In the genomic region with DNA sequence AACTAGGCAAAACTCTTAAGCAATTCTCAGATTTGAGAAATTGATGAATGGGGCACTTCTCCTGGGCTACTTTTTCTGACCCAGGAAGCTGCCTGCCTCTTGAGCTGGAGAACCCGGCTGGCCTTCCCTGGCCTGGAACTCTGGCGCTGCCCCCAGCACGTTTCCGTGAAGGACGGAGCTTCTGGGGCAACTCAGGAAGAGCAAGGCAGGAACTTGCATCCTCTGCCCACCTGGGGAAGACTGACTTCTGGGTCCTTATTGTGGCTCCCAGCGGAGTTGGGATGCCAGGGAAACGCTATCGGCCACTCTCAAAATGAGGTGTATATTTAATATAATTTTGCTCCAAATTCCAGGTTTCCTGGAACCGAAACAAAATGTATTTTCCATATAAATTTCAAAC, we compare ENCODE assay signal across 7 cellular contexts. TPM values are rescaled to one million over a fixed set of nuclear protein-coding genes. Genes with fewer than 3 reads are reported as not detected.
DNase-seq lines count a peak whose midpoint lies in the region; ATAC-seq, FAIRE-seq and TF ChIP-seq lines count a peak whose summit lies in the region.
"Not testable (repeated sequence)": the region's sequence is repeated elsewhere in the genome, so short reads cannot be mapped to it uniquely, and the experiment has no call there.

No MANE protein-coding gene starts in this region.

- in situ Hi-C loops in Panc1 (cut with HindIII; ENCODE audit: low pct_unique_long_range_greater_than_20kb, low sequenced_read_pairs); K562 (cut with MboI): not testable (repeated sequence)

- not testable (repeated sequence) for H2BK15ac ChIP-seq in mesendoderm (replicated peaks; ENCODE audit: low read depth)

- intact Hi-C loops in Panc1 (cut with micrococcal nuclease; ENCODE audit: unreplicated experiment); K562 (cut with micrococcal nuclease); left lung (cut with DNase I): not testable (repeated sequence)

- H3K4me1 Mint-ChIP-seq in GM23338, endodermal cell: not testable (repeated sequence)

- H3K79me1 ChIP-seq in mesendoderm (ENCODE audit: low read length) = not testable (repeated sequence)

- CTCF ChIA-PET in Panc1 (lab: Charles Lee); K562 (lab: Yijun Ruan, JAX; ENCODE audit: low intra/inter-chr PET ratio): not testable (repeated sequence)

- H3F3A ChIP-seq in GM23338 (replicated peaks; ENCODE audit: low read depth) = not testable (repeated sequence)

- H3K56ac ChIP-seq in mesendoderm (ENCODE audit: low read length) = not testable (repeated sequence)

- H3K4ac ChIP-seq in mesendoderm (ENCODE audit: low read depth, low read length) = not testable (repeated sequence)

- not testable (repeated sequence) for H3K4me3 ChIP-seq in GM23338; Panc1 (ENCODE audit: low read depth in 2 of 2, low read length in 2 of 2); K562; endodermal cell (ENCODE audit: low read length); left lung; mesendoderm (ENCODE audit: low read length)

- TF ChIP-seq RAD21 in K562 (CRISPR knock-in tag; conservative IDR thresholded peaks at IDR 0.05 in 1 of 2, IDR thresholded peaks at IDR 0.05 in 1 of 2) = not testable (repeated sequence)

- not testable (repeated sequence) for H4K8ac ChIP-seq in mesendoderm (ENCODE audit: low read depth, low read length)

- H3K9ac ChIP-seq in K562 (ENCODE audit: insufficient read depth in 1 of 2, low read depth in 2 of 2, low read length in 2 of 2); endodermal cell (ENCODE audit: extremely low read depth, low read length, poor library complexity, severe bottlenecking); mesendoderm (ENCODE audit: low read length): not testable (repeated sequence)

- H3K4me3 Mint-ChIP-seq in GM23338, endodermal cell: not testable (repeated sequence)

- not testable (repeated sequence) for H3K4me1 ChIP-seq in GM23338 (ENCODE audit: insufficient read depth); Panc1 (ENCODE audit: control insufficient read depth, insufficient read depth, low read length); K562 (replicated peaks in 1 of 2; ENCODE audit: control insufficient read depth in 2 of 2, insufficient read depth in 2 of 2, low read length in 2 of 2); endodermal cell (ENCODE audit: control insufficient read depth, insufficient read depth, low read length); left lung; mesendoderm (ENCODE audit: control insufficient read depth, low read depth, low read length)

- not testable (repeated sequence) for TF ChIP-seq CTCF in GM23338 (conservative IDR thresholded peaks at IDR 0.05; ENCODE audit: low read depth in 2 of 2); Panc1 (IDR thresholded peaks at IDR 0.05); K562 (IDR thresholded peaks at IDR 0.05 in 2 of 3, conservative IDR thresholded peaks at IDR 0.05 in 1 of 3; ENCODE audit: insufficient read depth in 2 of 3, low read depth in 1 of 3, low read length in 3 of 3); left lung (IDR thresholded peaks at IDR 0.05)
- peak; percentile 15 for TF ChIP-seq CTCF in endodermal cell (conservative IDR thresholded peaks at IDR 0.05)

- not testable (repeated sequence) for H2AK5ac ChIP-seq in mesendoderm (ENCODE audit: low read length)

- not testable (repeated sequence) for H3K9me2 ChIP-seq in GM23338 (ENCODE audit: insufficient read depth)

- H3K27ac ChIP-seq in GM23338 (ENCODE audit: low read depth); Panc1 (ENCODE audit: low read length); K562 (ENCODE audit: extremely low read depth, low read depth, low read length); endodermal cell (ENCODE audit: low read depth, low read length); left lung; mesendoderm (ENCODE audit: low read depth, low read length): not testable (repeated sequence)

- not testable (repeated sequence) for TF ChIP-seq POLR2A in K562 (conservative IDR thresholded peaks at IDR 0.05)

- TF ChIP-seq EP300 in K562 (IDR thresholded peaks at IDR 0.05; ENCODE audit: low read length) = not testable (repeated sequence)

- peak; percentile 95 for ATAC-seq in GM23338
- ATAC-seq in Panc1 = peak; percentile 69; the same call in 1 of the 2 replicates
- peak; percentile 53 for ATAC-seq in K562
- peak; percentile 88 for ATAC-seq in left lung

- POLR2A ChIA-PET in Panc1 (lab: Charles Lee); K562 (lab: Yijun Ruan, JAX): not testable (repeated sequence)

- peaks cover 11% of the 10 kb centered on the region; the same call in 2 of the 3 replicates for H3K36me3 Mint-ChIP-seq in GM23338 (ENCODE audit: low read depth)
- not testable (repeated sequence) for H3K36me3 Mint-ChIP-seq in endodermal cell (ENCODE audit: low read depth)

- H3K9me3 ChIP-seq in Panc1 (ENCODE audit: control insufficient read depth, insufficient read depth, low read depth, low read length); K562 (replicated peaks; ENCODE audit: control insufficient read depth, insufficient read depth, low read depth, low read length); endodermal cell (ENCODE audit: control insufficient read depth, low read length); left lung: not testable (repeated sequence)

- H3K9me1 ChIP-seq in K562 (ENCODE audit: control insufficient read depth, insufficient read depth, low read length) = not testable (repeated sequence)

- BruUV-seq in Panc1 (replicated peaks; lab: Mats Ljungman, UMichigan); K562 (replicated peaks; lab: Mats Ljungman, UMichigan): not testable (repeated sequence)

- H2BK5ac ChIP-seq in mesendoderm (ENCODE audit: low read length) = not testable (repeated sequence)

- H3K79me2 ChIP-seq in GM23338 (replicated peaks; ENCODE audit: insufficient read depth); K562 (ENCODE audit: control insufficient read depth, insufficient read depth, low read length); mesendoderm (ENCODE audit: control insufficient read depth, insufficient read depth, low read length): not testable (repeated sequence)

- H3K18ac ChIP-seq in mesendoderm (ENCODE audit: low read length) = not testable (repeated sequence)

- 0% methylated on average over 7 of the region's 9 CpGs for WGBS in K562 (ENCODE audit: insufficient coverage, low coverage, missing lambda C conversion rate)
- WGBS in endodermal cell (ENCODE audit: insufficient coverage in 1 of 2, insufficient read length in 1 of 2), 2 experiments = 73% methylated on average over 7 of the region's 9 CpGs; no CpG with 5 or more reads in 1 of the 2 experiments
- no CpG with 5 or more reads among the region's 9 CpGs for WGBS in mesendoderm (ENCODE audit: extremely low coverage, insufficient coverage, low lambda C conversion rate)

- not testable (repeated sequence) for H3K4me2 ChIP-seq in GM23338; K562 (ENCODE audit: insufficient read depth, low read length); mesendoderm (ENCODE audit: low read length)

- H3K36me3 ChIP-seq in GM23338 (ENCODE audit: insufficient read depth); Panc1 (ENCODE audit: control insufficient read depth, insufficient read depth, low read length); K562 (ENCODE audit: control insufficient read depth, insufficient read depth, low read length); endodermal cell (ENCODE audit: control insufficient read depth, insufficient read depth, low read length); left lung; mesendoderm (ENCODE audit: control insufficient read depth, insufficient read depth, low read length): not testable (repeated sequence)

- not testable (repeated sequence) for H3K27me3 Mint-ChIP-seq in GM23338 (ENCODE audit: insufficient read depth, low read depth, poor library complexity); endodermal cell (ENCODE audit: insufficient read depth)

- H3K27me3 ChIP-seq in GM23338 (ENCODE audit: insufficient read depth); Panc1 (ENCODE audit: control insufficient read depth, insufficient read depth, low read length); K562 (ENCODE audit: control insufficient read depth in 2 of 2, insufficient read depth in 2 of 2, low read length in 2 of 2); endodermal cell (ENCODE audit: control insufficient read depth, insufficient read depth, low read length, poor library complexity, severe bottlenecking); left lung; mesendoderm (ENCODE audit: insufficient read depth, low read length, poor library complexity): not testable (repeated sequence)

- DNase-seq in GM23338 (ENCODE audit: low spot score) (peak; percentile 41), endodermal cell (peak; percentile 56), mesendoderm (peak; percentile 19)
- DNase-seq in Panc1 (ENCODE audit: low read depth, low spot score); K562 (ENCODE audit: extremely low read depth in 1 of 4, low spot score in 3 of 4); left lung; urothelium cell line (ENCODE audit: low spot score): not testable (repeated sequence)

- H3K27ac Mint-ChIP-seq in GM23338, endodermal cell: not testable (repeated sequence)

- H3K23ac ChIP-seq in mesendoderm (ENCODE audit: low read length) = not testable (repeated sequence)

- not testable (repeated sequence) for H4K5ac ChIP-seq in mesendoderm (ENCODE audit: low read length)

- not testable (repeated sequence) for H2AFZ ChIP-seq in GM23338; K562 (ENCODE audit: low read depth, low read length)

- not testable (repeated sequence) for H4K20me1 ChIP-seq in GM23338 (replicated peaks; ENCODE audit: insufficient read depth); K562 (replicated peaks; ENCODE audit: control insufficient read depth, insufficient read depth, low read length)

- H2BK120ac ChIP-seq in mesendoderm (ENCODE audit: low read depth, low read length) = not testable (repeated sequence)

- not testable (repeated sequence) for H3K9me3 Mint-ChIP-seq in GM23338, endodermal cell

- not testable (repeated sequence) for FAIRE-seq in K562 (lab: Jason Lieb, UNC)
- peak; percentile 9 for FAIRE-seq in urothelium cell line (lab: Jason Lieb, UNC)

RNA-seq across cellular contexts. Expression of a gene that starts 26.9 kb away (rescaled TPM):
- total RNA-seq in GM23338 (2014; rRNA removed; shearing (Covaris generic)) = 1.2 and 1.3 TPM in 2 replicates
- 0.83 and 0.89 TPM in 2 replicates for polyA plus RNA-seq in GM23338 (2016; fragmentation: Nextera tagmentation; extraction: Ambion mirVana)
- total RNA-seq in Panc1 (2021; ENCODE audit: unreplicated experiment) = 1.4 TPM
- polyA plus RNA-seq in Panc1 (2012; ENCODE audit: insufficient read length) = 1.4 TPM
- total RNA-seq in K562 (2011; cell fraction: chromatin; rRNA removed; ENCODE audit: low replicate concordance) = 0.90 TPM in 1 of 2 replicates, not detected in the other
- 0.26 TPM in 1 of 2 replicates, not detected in the other for total RNA-seq in K562 (2011; cell fraction: nucleolus; rRNA removed)
- total RNA-seq in K562 (2011; cell fraction: nucleoplasm; rRNA removed) = not detected in 2 replicates
- 0.12 and 0.23 TPM in 2 replicates for total RNA-seq in K562 (2014; rRNA removed)
- 0.15 and 0.22 TPM in 2 replicates for total RNA-seq in K562 (2014; rRNA removed; fragmentation: Illumina TruSeq; extraction: Trizol)
- 0.30 TPM in 1 of 2 replicates, not detected in the other for total RNA-seq in K562 (2015; rRNA removed; fragmentation: Illumina TruSeq; extraction: Trizol)
- total RNA-seq in K562 (2021) = 0.16 TPM in 1 of 2 replicates, not detected in the other
- 0.08 and 0.21 TPM in 2 replicates for polyA plus RNA-seq in K562 (2011; rRNA removed)
- polyA plus RNA-seq in K562 (2011; cell fraction: cytosol; rRNA removed) = not detected in 2 replicates
- 0.46 and 1.5 TPM in 2 replicates for polyA plus RNA-seq in K562 (2011; cell fraction: nucleus; rRNA removed)
- 0.14 and 0.47 TPM in 2 replicates for polyA plus RNA-seq in K562 (2012)
- polyA plus RNA-seq in K562 (2014; fragmentation: Illumina TruSeq; extraction: Trizol) = 0.08 and 0.15 TPM in 2 replicates
- polyA plus RNA-seq in K562 (2014; fragmentation: Nextera tagmentation; extraction: Ambion mirVana) = under 1 TPM in 1 of 2 experiments, not detected in 1; 0.03 TPM
- 0.07 TPM in 1 of 2 replicates, not detected in the other for polyA plus RNA-seq in K562 (2014; rRNA removed)
- polyA minus RNA-seq in K562 (2011; rRNA and poly(A)+ RNA removed) = not detected in 2 replicates
- polyA minus RNA-seq in K562 (2011; cell fraction: cytosol; rRNA and poly(A)+ RNA removed) = not detected in 2 replicates
- 0.22 and 0.54 TPM in 2 replicates for polyA minus RNA-seq in K562 (2011; cell fraction: nucleus; rRNA and poly(A)+ RNA removed)
- 1 to 10 TPM in 1 of 2 donors, under 1 TPM in 1; 0.75 to 1.3 TPM for total RNA-seq in endodermal cell
- 2.3 TPM for polyA plus RNA-seq in endodermal cell (2013, experiment 1 of 2)
- polyA plus RNA-seq in endodermal cell (2013, experiment 2 of 2) = 1.9 TPM
- 10 to 100 TPM in 1 of 2 donors, 1 to 10 TPM in 1; 8.4 to 26.4 TPM for total RNA-seq in left lung
- 0.10 TPM for polyA plus RNA-seq in mesendoderm (2013, experiment 1 of 2)
- 0.17 TPM for polyA plus RNA-seq in mesendoderm (2013, experiment 2 of 2)

RNA-seq across cellular contexts. Expression of a gene that starts 39.4 kb away (rescaled TPM):
- 21.8 and 29.1 TPM in 2 replicates for total RNA-seq in GM23338 (2014; rRNA removed; shearing (Covaris generic))
- polyA plus RNA-seq in GM23338 (2016; fragmentation: Nextera tagmentation; extraction: Ambion mirVana) = 5.1 and 8.0 TPM in 2 replicates
- total RNA-seq in Panc1 (2021; ENCODE audit: unreplicated experiment) = 3.0 TPM
- polyA plus RNA-seq in Panc1 (2012; ENCODE audit: insufficient read length) = 2.4 TPM
- 13.2 and 31.1 TPM in 2 replicates for total RNA-seq in K562 (2011; cell fraction: chromatin; rRNA removed; ENCODE audit: low replicate concordance)
- 14.7 and 17.7 TPM in 2 replicates for total RNA-seq in K562 (2011; cell fraction: nucleolus; rRNA removed)
- 11.8 and 18.1 TPM in 2 replicates for total RNA-seq in K562 (2011; cell fraction: nucleoplasm; rRNA removed)
- 0.20 and 1.5 TPM in 2 replicates for total RNA-seq in K562 (2014; rRNA removed)
- 0.40 and 0.45 TPM in 2 replicates for total RNA-seq in K562 (2014; rRNA removed; fragmentation: Illumina TruSeq; extraction: Trizol)
- 0.29 and 0.30 TPM in 2 replicates for total RNA-seq in K562 (2015; rRNA removed; fragmentation: Illumina TruSeq; extraction: Trizol)
- total RNA-seq in K562 (2021) = 2.2 and 2.3 TPM in 2 replicates
- polyA plus RNA-seq in K562 (2011; rRNA removed) = 0.99 and 1.2 TPM in 2 replicates
- 0.52 and 1.3 TPM in 2 replicates for polyA plus RNA-seq in K562 (2011; cell fraction: cytosol; rRNA removed)
- 6.0 and 14.9 TPM in 2 replicates for polyA plus RNA-seq in K562 (2011; cell fraction: nucleus; rRNA removed)
- 1.5 and 6.1 TPM in 2 replicates for polyA plus RNA-seq in K562 (2012)
- 0.52 and 1.4 TPM in 2 replicates for polyA plus RNA-seq in K562 (2014; fragmentation: Illumina TruSeq; extraction: Trizol)
- under 1 TPM; 0.07 to 0.21 TPM for polyA plus RNA-seq in K562 (2014; fragmentation: Nextera tagmentation; extraction: Ambion mirVana)
- polyA plus RNA-seq in K562 (2014; rRNA removed) = 0.97 and 1.4 TPM in 2 replicates
- 0.81 and 1.1 TPM in 2 replicates for polyA minus RNA-seq in K562 (2011; rRNA and poly(A)+ RNA removed)
- polyA minus RNA-seq in K562 (2011; cell fraction: cytosol; rRNA and poly(A)+ RNA removed) = 1.3 and 1.4 TPM in 2 replicates
- 2.3 and 4.4 TPM in 2 replicates for polyA minus RNA-seq in K562 (2011; cell fraction: nucleus; rRNA and poly(A)+ RNA removed)
- 10 to 100 TPM; 10.6 to 28.9 TPM for total RNA-seq in endodermal cell
- polyA plus RNA-seq in endodermal cell (2013, experiment 1 of 2) = 8.4 TPM
- polyA plus RNA-seq in endodermal cell (2013, experiment 2 of 2) = 10.4 TPM
- 10 to 100 TPM; 14.6 to 34.9 TPM for total RNA-seq in left lung
- polyA plus RNA-seq in mesendoderm (2013, experiment 1 of 2) = 4.2 TPM
- 3.9 TPM for polyA plus RNA-seq in mesendoderm (2013, experiment 2 of 2)
